Comparison of ENCODE assay signal across 18 cellular contexts in genomic region chr1:7109901-7110300, GRCh38.
"Had no signal": no experiment of that assay in that cellular context is flagged by ENCODE, and none has a peak within 500 bp of the region (broad histone marks: within the 10 kb centered on the region; RNA-seq: fewer than 3 reads in every experiment).

No MANE protein-coding gene starts in this region.

- H3K9me3 Mint-ChIP-seq: activated naive CD4-positive, alpha-beta T cell treated with anti-CD3 and anti-CD28 coated beads, Interleukin-2, amount 10 ng/mL, durations not matched to agents 7 days and 5 days; activated naive CD8-positive, alpha-beta T cell treated with anti-CD3 and anti-CD28 coated beads, Interleukin-2, amount 50 U/mL, for 24 hours; activated T-cell treated with anti-CD3 and anti-CD28 coated beads, Interleukin-2, amount 50 U/mL, for 4 hours; neural crest cell; T-helper 1 cell treated with Interleukin-12 subunit alpha and Interleukin-12 subunit beta and Interleukin-4 antibody, amounts not matched to agents 30 μg/mL and 1 μg/mL, for 36 hours had no signal

- H3K4me3 Mint-ChIP-seq: activated naive CD4-positive, alpha-beta T cell treated with anti-CD3 and anti-CD28 coated beads, Interleukin-2, amount 10 ng/mL, durations not matched to agents 7 days and 5 days; activated naive CD8-positive, alpha-beta T cell treated with anti-CD3 and anti-CD28 coated beads, Interleukin-2, amount 50 U/mL, for 24 hours; activated T-cell treated with anti-CD3 and anti-CD28 coated beads, Interleukin-2, amount 50 U/mL, for 4 hours; neural crest cell; T-helper 1 cell treated with Interleukin-12 subunit alpha and Interleukin-12 subunit beta and Interleukin-4 antibody, amounts not matched to agents 30 μg/mL and 1 μg/mL, for 36 hours had no signal

- FAIRE-seq: endothelial cell of umbilical vein had no signal

- H3K4me3 ChIP-seq: left ventricle myocardium inferior, spleen, upper lobe of right lung had no signal

- H3K36me3 ChIP-seq: left ventricle myocardium inferior, spleen, upper lobe of right lung had no signal

- H3K36me3 Mint-ChIP-seq: activated naive CD4-positive, alpha-beta T cell treated with anti-CD3 and anti-CD28 coated beads, Interleukin-2, amount 10 ng/mL, durations not matched to agents 7 days and 5 days had no signal

- H3K4me1 Mint-ChIP-seq: activated naive CD4-positive, alpha-beta T cell treated with anti-CD3 and anti-CD28 coated beads, Interleukin-2, amount 10 ng/mL, durations not matched to agents 7 days and 5 days; activated naive CD8-positive, alpha-beta T cell treated with anti-CD3 and anti-CD28 coated beads, Interleukin-2, amount 50 U/mL, for 24 hours had no signal

- DNase-seq: activated CD4-positive, alpha-beta T cell treated with anti-CD3 and anti-CD28 coated beads, Interleukin-2, amount 50 U/mL, for 1 hour; activated CD4-positive, CD25-positive, alpha-beta regulatory T cell treated with anti-CD3 and anti-CD28 coated beads, Interleukin-2, amount 50 U/mL, for 72 hours; activated CD8-positive, alpha-beta memory T cell treated with anti-CD3 and anti-CD28 coated beads, Interleukin-2, amount 50 U/mL, for 4 hours; activated naive CD4-positive, alpha-beta T cell treated with anti-CD3 and anti-CD28 coated beads, Interleukin-2, amount 10 ng/mL, durations not matched to agents 7 days and 5 days; activated naive CD8-positive, alpha-beta T cell treated with anti-CD3 and anti-CD28 coated beads, Interleukin-2, amount 50 U/mL, for 24 hours; activated T-cell treated with anti-CD3 and anti-CD28 coated beads, Interleukin-2, amount 50 U/mL, for 4 hours; cerebellar nuclear complex; cortex of kidney; foreskin fibroblast; left ventricle myocardium inferior; spleen; stimulated activated CD8-positive, alpha-beta memory T cell treated with anti-CD3 and anti-CD28 coated beads, Interleukin-4, amount 100 ng/mL, for 48 hours; stimulated activated naive CD4-positive, alpha-beta T cell; upper lobe of right lung had no signal

- H3K27ac ChIP-seq: left ventricle myocardium inferior, spleen, upper lobe of right lung, VCaP had no signal

- H3K27ac Mint-ChIP-seq: activated naive CD4-positive, alpha-beta T cell treated with anti-CD3 and anti-CD28 coated beads, Interleukin-2, amount 10 ng/mL, durations not matched to agents 7 days and 5 days; activated naive CD8-positive, alpha-beta T cell treated with anti-CD3 and anti-CD28 coated beads, Interleukin-2, amount 50 U/mL, for 24 hours; T-helper 1 cell treated with Interleukin-12 subunit alpha and Interleukin-12 subunit beta and Interleukin-4 antibody, amounts not matched to agents 30 μg/mL and 1 μg/mL, for 36 hours had no signal

- H3K9me3 ChIP-seq: left ventricle myocardium inferior, upper lobe of right lung had no signal

- H3K4me1 ChIP-seq: left ventricle myocardium inferior, spleen, upper lobe of right lung had no signal
